In the genomic region with DNA sequence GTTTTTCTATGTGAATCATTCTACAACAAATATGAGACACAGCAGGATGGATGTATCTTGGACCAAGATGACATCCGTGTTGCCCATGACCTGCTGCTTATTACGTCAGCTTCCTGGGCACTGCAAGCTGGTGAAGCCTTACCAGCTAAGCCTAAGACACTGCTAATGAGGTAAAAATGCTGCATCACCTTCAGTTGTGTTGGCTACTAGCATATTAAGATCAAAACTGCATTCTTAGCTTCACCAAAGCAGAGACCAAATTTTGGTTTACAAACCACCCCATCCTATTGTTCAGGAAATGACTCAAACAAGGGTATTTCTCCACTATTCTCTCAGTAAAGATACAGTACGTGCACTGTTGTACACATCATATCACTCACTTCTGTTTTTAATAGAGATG, we compare ENCODE assay signal across 8 cellular contexts. TPM values are rescaled to one million over a fixed set of nuclear protein-coding genes. Genes with fewer than 3 reads are reported as not detected.
DNase-seq lines count a peak whose midpoint lies in the region; ATAC-seq, FAIRE-seq and TF ChIP-seq lines count a peak whose summit lies in the region.

No MANE protein-coding gene starts in this region.

- H3K9me3 ChIP-seq in A549 (no peaks in the 10 kb centered on the region), esophagus muscularis mucosa (no peaks in the 10 kb centered on the region)
- H3K9me3 ChIP-seq in naive thymus-derived CD4-positive, alpha-beta T cell (ENCODE audit: control insufficient read depth in 2 of 3, low read length in 3 of 3): no peaks in the 10 kb centered on the region

- H3K4me3 ChIP-seq in A549 (no peak overlapping the region), esophagus muscularis mucosa (no peak overlapping the region)
- no peak overlapping the region for H3K4me3 ChIP-seq in naive thymus-derived CD4-positive, alpha-beta T cell (ENCODE audit: low read length)

- no peak for TF ChIP-seq POLR2A in A549 (IDR thresholded peaks at IDR 0.05; ENCODE audit: low read length)
- TF ChIP-seq POLR2A in esophagus muscularis mucosa (IDR thresholded peaks at IDR 0.05; ENCODE audit: low read depth): no peak

- CTCF ChIA-PET in A549 (lab: Yijun Ruan, JAX): interaction anchor here (1.3 to 1.6 kb wide), 2 partner anchors 15 to 33 kb away, joined by 3 read pairs; no protein-coding TSS in a partner anchor
- CTCF ChIA-PET in naive thymus-derived CD4-positive, alpha-beta T cell (lab: Charles Lee): no interaction called here

- H3K27me3 Mint-ChIP-seq in naive thymus-derived CD4-positive, alpha-beta T cell: peaks cover 0 to 18% (median 0%) of the 10 kb centered on the region in 5 donors

- H3K4me1 ChIP-seq in A549: peaks cover 90% of the 10 kb centered on the region
- H3K4me1 ChIP-seq in naive thymus-derived CD4-positive, alpha-beta T cell (ENCODE audit: control insufficient read depth in 2 of 2, insufficient read depth in 2 of 2, low read length in 2 of 2): peaks cover 0 to 12% of the 10 kb centered on the region in 2 donors
- peaks cover 13 to 16% (median 14%) of the 10 kb centered on the region in 4 donors for H3K4me1 ChIP-seq in esophagus muscularis mucosa

- peaks cover 0 to 4% (median 0%) of the 10 kb centered on the region in 11 donors for H3K9me3 Mint-ChIP-seq in naive thymus-derived CD4-positive, alpha-beta T cell

- TF ChIP-seq RAD21 in A549 (conservative IDR thresholded peaks at IDR 0.05 in 1 of 2, IDR thresholded peaks at IDR 0.05 in 1 of 2): no peak

- WGBS in A549 (ENCODE audit: missing lambda C conversion rate): 11% methylated on average over 3 of the region's 3 CpGs
- WGBS in esophagus muscularis mucosa: 76% methylated on average over 3 of the region's 3 CpGs

- no peaks in the 10 kb centered on the region for H3K36me3 ChIP-seq in naive thymus-derived CD4-positive, alpha-beta T cell (ENCODE audit: control insufficient read depth in 2 of 3, insufficient read depth in 3 of 3, low read length in 3 of 3)
- H3K36me3 ChIP-seq in esophagus muscularis mucosa: no peaks in the 10 kb centered on the region

- ATAC-seq in A549 (peak; percentile 76 to 89), GM19035 (IDR thresholded peaks at IDR 0.05; ENCODE audit: unreplicated experiment) (peak; percentile 68), HG03432 (IDR thresholded peaks at IDR 0.05; ENCODE audit: unreplicated experiment) (peak; percentile 94)
- peak; percentile 83 for ATAC-seq in naive thymus-derived CD4-positive, alpha-beta T cell

- no peak for FAIRE-seq in A549 (lab: Jason Lieb, UNC)

- H3K27ac Mint-ChIP-seq in naive thymus-derived CD4-positive, alpha-beta T cell: peak overlapping the region in 2 of 9 donors; percentile 61 to 72

- peaks cover 0 to 21% (median 0%) of the 10 kb centered on the region in 5 donors for H3K36me3 Mint-ChIP-seq in naive thymus-derived CD4-positive, alpha-beta T cell

- no peak for TF ChIP-seq CTCF in A549 (IDR thresholded peaks at IDR 0.05)
- TF ChIP-seq CTCF in esophagus muscularis mucosa (IDR thresholded peaks at IDR 0.05): no peak

- no peaks in the 10 kb centered on the region for H3K27me3 ChIP-seq in naive thymus-derived CD4-positive, alpha-beta T cell (ENCODE audit: control insufficient read depth in 2 of 2, insufficient read depth in 2 of 2, low read length in 2 of 2)
- no peaks in the 10 kb centered on the region for H3K27me3 ChIP-seq in esophagus muscularis mucosa

- POLR2A ChIA-PET in A549 (lab: Yijun Ruan, JAX): interaction anchor here (2.0 kb wide), 1 partner anchor 47 kb away, joined by 6 read pairs; no protein-coding TSS in a partner anchor
- POLR2A ChIA-PET in naive thymus-derived CD4-positive, alpha-beta T cell (lab: Charles Lee): interaction anchor here (0.9 kb wide), 1 partner anchor 9 kb away, joined by 3 read pairs; no protein-coding TSS in a partner anchor

- DNase-seq in A549 (ENCODE audit: low read depth in 1 of 2, low spot score in 1 of 2) (peak in 1 of 2 experiments; percentile 85), cardiac septum (ENCODE audit: low spot score) (no peak), NCI-H345 (lab: John Stamatoyannopoulos, UW) (no peak), esophagus muscularis mucosa (ENCODE audit: extremely low spot score) (no peak)
- DNase-seq in activated CD4-positive, alpha-beta T cell treated with anti-CD3 and anti-CD28 coated beads, Interleukin-2, amount 50 U/mL, for 1 hour: peak; percentile 17
- DNase-seq in naive thymus-derived CD4-positive, alpha-beta T cell: peak in 1 of 9 donors; percentile 41

- H3K4me3 Mint-ChIP-seq in naive thymus-derived CD4-positive, alpha-beta T cell: peak overlapping the region in 1 of 10 donors; percentile 59

- TF ChIP-seq EP300 in A549 (IDR thresholded peaks at IDR 0.05): peak; percentile 75 to 83; a peak in 3 of 5 replicates
- no peak for TF ChIP-seq EP300 in esophagus muscularis mucosa (IDR thresholded peaks at IDR 0.05)

- H3K4me1 Mint-ChIP-seq in naive thymus-derived CD4-positive, alpha-beta T cell: peaks cover 19 to 59% (median 31%) of the 10 kb centered on the region in 7 donors

- H3K27ac ChIP-seq in A549: peak overlapping the region; percentile 97 to 99
- no peak overlapping the region for H3K27ac ChIP-seq in naive thymus-derived CD4-positive, alpha-beta T cell (ENCODE audit: low read depth, low read length)
- no peak overlapping the region for H3K27ac ChIP-seq in esophagus muscularis mucosa (replicated peaks in 1 of 4)

- H3K4me2 ChIP-seq in A549: peak overlapping the region; percentile 52

- intact Hi-C loops in naive thymus-derived CD4-positive, alpha-beta T cell (cut with micrococcal nuclease): loop anchor here (1.0 kb wide), 5 partner anchors 7 to 47 kb away; no protein-coding TSS in a partner anchor
- intact Hi-C loops in cardiac septum (cut with DNase I): no loop called here
- intact Hi-C loops in esophagus muscularis mucosa (cut with DNase I): no loop called here

TF ChIP-seq in A549, 52 proteins besides CTCF, POLR2A, EP300 and RAD21 (continues in another document):
- peak; percentile 69 for TF ChIP-seq JUNB (IDR thresholded peaks at IDR 0.05)
- no peak for TF ChIP-seq ZC3H11A (IDR thresholded peaks at IDR 0.05)
- 0 out of 2 replicates have a peak, but pooled peaks have one; percentile 18 for TF ChIP-seq GATA3 (IDR thresholded peaks at IDR 0.05; ENCODE audit: borderline replicate concordance)
- no peak for TF ChIP-seq ZNF302 (CRISPR knock-in tag; IDR thresholded peaks at IDR 0.05)
- 0 out of 2 replicates have a peak, but pooled peaks have one; percentile 68 for TF ChIP-seq HOXB5 (CRISPR knock-in tag; IDR thresholded peaks at IDR 0.05)
- TF ChIP-seq CBX2 (IDR thresholded peaks at IDR 0.05; ENCODE audit: borderline replicate concordance, low read depth): no peak
- 0 out of 2 replicates have a peak, but pooled peaks have one; percentile 58 for TF ChIP-seq HOXA7 (CRISPR knock-in tag; IDR thresholded peaks at IDR 0.05)
- no peak for TF ChIP-seq HES2 (IDR thresholded peaks at IDR 0.05)
- no peak for TF ChIP-seq POLR2AphosphoS2 (conservative IDR thresholded peaks at IDR 0.05; ENCODE audit: low read length)
- no peak for TF ChIP-seq EHF (CRISPR knock-in tag; IDR thresholded peaks at IDR 0.05)
- no peak for TF ChIP-seq FOXS1 (CRISPR knock-in tag; IDR thresholded peaks at IDR 0.05)
- no peak for TF ChIP-seq KDM5A (IDR thresholded peaks at IDR 0.05)
- TF ChIP-seq NR3C1 (IDR thresholded peaks at IDR 0.05): no peak
- no peak for TF ChIP-seq MAZ (IDR thresholded peaks at IDR 0.05; ENCODE audit: borderline replicate concordance, low read depth, low read length)
- TF ChIP-seq TP53 (CRISPR knock-in tag; IDR thresholded peaks at IDR 0.05): no peak
- TF ChIP-seq JUN (IDR thresholded peaks at IDR 0.05): peak in 1 of 2 experiments; percentile 75; a peak in 3 of 5 replicates
- no peak for TF ChIP-seq EHMT2 (IDR thresholded peaks at IDR 0.05; ENCODE audit: low read depth)
- TF ChIP-seq HOXB13 (CRISPR knock-in tag; IDR thresholded peaks at IDR 0.05; ENCODE audit: low read depth): peak; percentile 82
- no peak for TF ChIP-seq PHF8 (IDR thresholded peaks at IDR 0.05; ENCODE audit: borderline replicate concordance, low read depth)
- no peak; the same call in 1 of the 2 replicates for TF ChIP-seq FOSL2 (IDR thresholded peaks at IDR 0.05)
- TF ChIP-seq FOSL2 (CRISPR knock-in tag; IDR thresholded peaks at IDR 0.05): peak; percentile 54
- peak; percentile 28 to 43; a peak in 1 of 4 replicates for TF ChIP-seq CEBPB (IDR thresholded peaks at IDR 0.05)
- TF ChIP-seq, protein P1, sequence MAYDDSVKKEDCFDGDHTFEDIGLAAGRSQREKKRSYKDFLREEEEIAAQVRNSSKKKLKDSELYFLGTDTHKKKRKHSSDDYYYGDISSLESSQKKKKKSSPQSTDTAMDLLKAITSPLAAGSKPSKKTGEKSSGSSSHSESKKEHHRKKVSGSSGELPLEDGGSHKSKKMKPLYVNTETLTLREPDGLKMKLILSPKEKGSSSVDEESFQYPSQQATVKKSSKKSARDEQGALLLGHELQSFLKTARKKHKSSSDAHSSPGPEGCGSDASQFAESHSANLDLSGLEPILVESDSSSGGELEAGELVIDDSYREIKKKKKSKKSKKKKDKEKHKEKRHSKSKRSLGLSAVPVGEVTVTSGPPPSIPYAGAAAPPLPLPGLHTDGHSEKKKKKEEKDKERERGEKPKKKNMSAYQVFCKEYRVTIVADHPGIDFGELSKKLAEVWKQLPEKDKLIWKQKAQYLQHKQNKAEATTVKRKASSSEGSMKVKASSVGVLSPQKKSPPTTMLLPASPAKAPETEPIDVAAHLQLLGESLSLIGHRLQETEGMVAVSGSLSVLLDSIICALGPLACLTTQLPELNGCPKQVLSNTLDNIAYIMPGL (CRISPR knock-in tag; IDR thresholded peaks at IDR 0.05; ENCODE audit: borderline replicate concordance): no peak
- TF ChIP-seq CBX8 (IDR thresholded peaks at IDR 0.05): no peak
- peak; percentile 42; the same call in 1 of the 2 replicates for TF ChIP-seq NFE2L2 (conservative IDR thresholded peaks at IDR 0.05; ENCODE audit: low read length)
- TF ChIP-seq MYC (IDR thresholded peaks at IDR 0.05; ENCODE audit: borderline replicate concordance, low read length): no peak
- no peak for TF ChIP-seq BHLHE40 (IDR thresholded peaks at IDR 0.05; ENCODE audit: low read depth, low read length)

RNA-seq across cellular contexts. Expression of gene MAML3, which starts 50.3 kb away (rescaled TPM):
- polyA plus RNA-seq in A549 (2011; rRNA removed) (18.1 and 22.2 TPM in 2 replicates), A549 (2017; fragmentation: RNase III; extraction: RNeasy Plus Mini Kit Qiagen cat#74134 plus additional on column Dnase treatment) (7.3 to 9.1 TPM (median 9.0 TPM) in 3 replicates)
- polyA plus RNA-seq in A549 (2012; cell fraction: cytosol; rRNA removed): 8.0 and 11.1 TPM in 2 replicates
- 9.0 and 9.3 TPM in 2 replicates for polyA plus RNA-seq in A549 (2012; cell fraction: nucleus; rRNA removed)
- 38.5 and 44.5 TPM in 2 replicates for polyA minus RNA-seq in A549 (2011; rRNA and poly(A)+ RNA removed)
- 1 to 10 TPM; 1.4 to 9.4 (median 3.6) TPM for total RNA-seq in naive thymus-derived CD4-positive, alpha-beta T cell
- polyA plus RNA-seq in naive thymus-derived CD4-positive, alpha-beta T cell: under 1 TPM; 0.53 to 0.55 TPM
- total RNA-seq in cardiac septum (4.1 TPM), esophagus muscularis mucosa (1 to 10 TPM; 5.0 to 8.7 (median 7.1) TPM)

Comparison
In these comparisons a context has a peak if more than half of its experiments do, and no peak if none do; other contexts are left out.
1. H3K27ac ChIP-seq: peak in A549 (2 of 2); none in naive thymus-derived CD4-positive, alpha-beta T cell (single experiment) and esophagus muscularis mucosa (0 of 4).
2. intact Hi-C loops: an anchor here in naive thymus-derived CD4-positive, alpha-beta T cell (1.0 kb wide); none called in cardiac septum and esophagus muscularis mucosa.
3. Peak in every context shown above with its lines, with median percentiles within 50 percentile points of each other: ATAC-seq.